Comparison of ENCODE assay signal across 9 cellular contexts in genomic region chr14:65224799-65225198, GRCh38.
DNase-seq lines count a peak whose midpoint lies in the region; ATAC-seq and TF ChIP-seq lines count a peak whose summit lies in the region.
"Had no signal": no experiment of that assay in that cellular context is flagged by ENCODE, and none has a peak within 500 bp of the region (broad histone marks: within the 10 kb centered on the region; RNA-seq: fewer than 3 reads in every experiment).

No MANE protein-coding gene starts in this region.

- DNase-seq in NCI-H510A treated with DMSO at 0.1 percent for 48 hours (lab: John Stamatoyannopoulos, UW): peak; percentile 18
- DNase-seq in NCI-H510A (lab: John Stamatoyannopoulos, UW): no peak
- DNase-seq in NCI-H2107 (lab: John Stamatoyannopoulos, UW): peak; percentile 9
- DNase-seq in cardiac fibroblast (ENCODE audit: low read depth in 2 of 2): peak; percentile 16 to 68
- no peak for DNase-seq in osteoblast (ENCODE audit: insufficient read length, low spot score, missing footprints)

- no peaks in the 10 kb centered on the region for H3K27me3 ChIP-seq in osteoblast (ENCODE audit: insufficient read depth, low read length)

- no peaks in the 10 kb centered on the region for H3K79me2 ChIP-seq in osteoblast (ENCODE audit: insufficient read depth, low read length)

- no peaks in the 10 kb centered on the region for H3K36me3 ChIP-seq in osteoblast (ENCODE audit: insufficient read depth, low read length)

- H3K4me2 ChIP-seq in osteoblast (ENCODE audit: insufficient read depth, low read length): no peak overlapping the region

- H4K20me1 ChIP-seq in osteoblast (ENCODE audit: insufficient read depth, low read length): no peaks in the 10 kb centered on the region

- H3K4me1 ChIP-seq in osteoblast (ENCODE audit: insufficient read depth, low read length): peaks cover 25% of the 10 kb centered on the region

- ATAC-seq in GM19328 (IDR thresholded peaks at IDR 0.05; ENCODE audit: unreplicated experiment) (no peak), GM21360 (IDR thresholded peaks at IDR 0.05; ENCODE audit: unreplicated experiment) (no peak), HG02759 (IDR thresholded peaks at IDR 0.05; ENCODE audit: unreplicated experiment) (no peak)

- TF ChIP-seq CTCF in cardiac fibroblast (IDR thresholded peaks at IDR 0.05; ENCODE audit: low read depth, low read length) (no peak), osteoblast (IDR thresholded peaks at IDR 0.05; ENCODE audit: extremely low read depth, low read depth, low read length) (no peak)

- H3K9me3 ChIP-seq in osteoblast (ENCODE audit: low read depth, low read length): no peaks in the 10 kb centered on the region

- H3K4me3 ChIP-seq in cardiac fibroblast (replicated peaks in 1 of 2; ENCODE audit: low read depth in 2 of 2, low read length in 2 of 2) (no peak overlapping the region), osteoblast (ENCODE audit: insufficient read depth, low read length) (no peak overlapping the region)
- H3K4me3 ChIP-seq: skin epidermis had no signal

- H2AFZ ChIP-seq in osteoblast (ENCODE audit: low read length): peak overlapping the region; percentile 91

- H3K27ac ChIP-seq in osteoblast (ENCODE audit: low read depth, low read length): no peak overlapping the region

Comparison
In these comparisons a context has a peak if more than half of its experiments do, and no peak if none do; other contexts are left out.
1. DNase-seq: peak in NCI-H510A treated with DMSO at 0.1 percent for 48 hours (single experiment), NCI-H2107 (single experiment) and cardiac fibroblast (2 of 2); none in NCI-H510A (single experiment) and osteoblast (single experiment).